Comparison of ENCODE assay signal across 10 cellular contexts in the genomic region with DNA sequence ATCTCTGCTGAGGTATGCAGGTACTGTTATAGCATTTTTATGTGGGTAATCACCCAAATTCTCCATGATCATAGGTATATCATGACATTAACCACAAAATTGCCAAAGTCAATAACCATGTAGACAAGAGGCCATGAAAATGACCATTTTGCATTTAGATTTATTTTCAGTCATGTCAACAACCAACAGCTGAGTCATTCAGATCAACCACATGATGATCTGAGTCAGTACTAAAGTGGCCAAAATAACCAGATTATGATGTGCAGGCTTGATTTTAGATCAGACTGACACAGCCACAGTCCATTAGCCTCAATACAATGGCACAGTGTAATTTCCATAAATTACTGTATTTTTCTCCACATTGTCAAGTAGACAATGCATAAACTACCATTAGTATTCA.
DNase-seq lines count a peak whose midpoint lies in the region; ATAC-seq, FAIRE-seq and TF ChIP-seq lines count a peak whose summit lies in the region.
"Had no signal": no experiment of that assay in that cellular context is flagged by ENCODE, and none has a peak within 500 bp of the region (broad histone marks: within the 10 kb centered on the region; RNA-seq: fewer than 3 reads in every experiment).

No MANE protein-coding gene starts in this region.

- ATAC-seq in GM18873 (IDR thresholded peaks at IDR 0.05; ENCODE audit: low FRiP score, unreplicated experiment), result peak; percentile 83
- peak; percentile 93 for ATAC-seq in HG02759 (IDR thresholded peaks at IDR 0.05; ENCODE audit: unreplicated experiment)
- ATAC-seq in PC-3, result peak; percentile 89
- ATAC-seq in pancreas, result no peak

- H3K79me2 ChIP-seq in PC-3 (ENCODE audit: low read length), result no peaks in the 10 kb centered on the region

- H3K9me2 ChIP-seq in PC-3 (replicated peaks; ENCODE audit: low read length), result no peaks in the 10 kb centered on the region

- H3K9me3 ChIP-seq in PC-3 (ENCODE audit: low read length) (no peaks in the 10 kb centered on the region), pancreas (no peaks in the 10 kb centered on the region), suprapubic skin (no peaks in the 10 kb centered on the region), testis (no peaks in the 10 kb centered on the region)

- TF ChIP-seq EP300 in suprapubic skin (IDR thresholded peaks at IDR 0.05), result no peak

- no peak overlapping the region for H2AFZ ChIP-seq in PC-3 (ENCODE audit: low read length)

- H3K27me3 ChIP-seq in PC-3 (ENCODE audit: low read length), result no peaks in the 10 kb centered on the region
- H3K27me3 ChIP-seq in pancreas, result no peaks in the 10 kb centered on the region
- H3K27me3 ChIP-seq in suprapubic skin, result no peaks in the 10 kb centered on the region
- H3K27me3 ChIP-seq in testis, result no peaks in the 10 kb centered on the region

- no peaks in the 10 kb centered on the region for H3F3A ChIP-seq in PC-3 (ENCODE audit: low read length, unreplicated experiment)

- H3K4me1 ChIP-seq in PC-3 (ENCODE audit: insufficient read depth, low read length) (peaks cover 25% of the 10 kb centered on the region), pancreas (no peaks in the 10 kb centered on the region), suprapubic skin (no peaks in the 10 kb centered on the region), testis (no peaks in the 10 kb centered on the region)

- POLR2A ChIA-PET in PC-3 (lab: Charles Lee; ENCODE audit: unreplicated experiment), result no interaction called here

- TF ChIP-seq POLR2A in suprapubic skin (IDR thresholded peaks at IDR 0.05), result no peak
- no peak for TF ChIP-seq POLR2A in testis (IDR thresholded peaks at IDR 0.05)

- no peaks in the 10 kb centered on the region for H4K20me1 ChIP-seq in PC-3 (ENCODE audit: low read length)

- no peak overlapping the region for H3K9ac ChIP-seq in PC-3 (ENCODE audit: low read length)

- H3K4me3 ChIP-seq in PC-3 (ENCODE audit: low read length), result no peak overlapping the region
- no peak overlapping the region for H3K4me3 ChIP-seq in pancreas
- no peak overlapping the region for H3K4me3 ChIP-seq in suprapubic skin
- no peak overlapping the region for H3K4me3 ChIP-seq in testis

- TF ChIP-seq CTCF in PC-3 (conservative IDR thresholded peaks at IDR 0.05; ENCODE audit: low read depth, low read length), result no peak
- TF ChIP-seq CTCF in pancreas (IDR thresholded peaks at IDR 0.05), result no peak
- TF ChIP-seq CTCF in suprapubic skin (IDR thresholded peaks at IDR 0.05), result no peak
- no peak for TF ChIP-seq CTCF in testis (IDR thresholded peaks at IDR 0.05)

- peak; percentile 57 for FAIRE-seq in pancreas (lab: Jason Lieb, UNC)

- peak overlapping the region; percentile 68 for H3K4me2 ChIP-seq in PC-3 (ENCODE audit: low read length)

- no peaks in the 10 kb centered on the region for H3K36me3 ChIP-seq in PC-3 (ENCODE audit: low read depth, low read length)
- no peaks in the 10 kb centered on the region for H3K36me3 ChIP-seq in pancreas
- no peaks in the 10 kb centered on the region for H3K36me3 ChIP-seq in suprapubic skin
- H3K36me3 ChIP-seq in testis (ENCODE audit: low read depth, missing control alignments), result no peaks in the 10 kb centered on the region

- intact Hi-C loops in PC-3 (cut with micrococcal nuclease) (loop anchor here (1.0 to 5.0 kb wide), 2 partner anchors 92 to 248 kb away; no protein-coding TSS in a partner anchor), pancreas (cut with DNase I) (no loop called here), testis (cut with DNase I; ENCODE audit: low total_unique reads) (no loop called here)

- DNase-seq in PC-3 (peak; percentile 91), pancreas (no peak), suprapubic skin (ENCODE audit: low spot score in 2 of 2) (no peak), COLO829 (ENCODE audit: low spot score) (no peak), testis (no peak), NCI-H345 treated with DMSO at 0.1 percent for 48 hours (lab: John Stamatoyannopoulos, UW; ENCODE audit: unreplicated experiment) (no peak)
- DNase-seq: activated CD8-positive, alpha-beta memory T cell treated with anti-CD3 and anti-CD28 coated beads, Interleukin-2, amount 50 U/mL, for 48 hours; head of caudate nucleus had no signal

- peak overlapping the region; percentile 51 for H3K27ac ChIP-seq in PC-3 (ENCODE audit: low read length)
- no peak overlapping the region for H3K27ac ChIP-seq in pancreas
- no peak overlapping the region for H3K27ac ChIP-seq in suprapubic skin
- no peak overlapping the region for H3K27ac ChIP-seq in testis

- CTCF ChIA-PET in PC-3 (lab: Charles Lee), result interaction anchor here (0.5 kb wide), 1 partner anchor 435 kb away, joined by 5 read pairs; no protein-coding TSS in a partner anchor

- no TSS peak for BruUV-seq in PC-3 (replicated peaks; lab: Mats Ljungman, UMichigan)

Comparison
In these comparisons a context has a peak if more than half of its experiments do, and no peak if none do; other contexts are left out.
1. ATAC-seq: peak in GM18873 (single experiment), HG02759 (single experiment) and PC-3 (single experiment); none in pancreas (0 of 4).